ENCODE assay signal across 12 cellular contexts in genomic region chr10:103618575-103619423, GRCh38.
DNase-seq lines count a peak whose midpoint lies in the region; ATAC-seq and TF ChIP-seq lines count a peak whose summit lies in the region.
"Had no signal": no experiment of that assay in that cellular context is flagged by ENCODE, and none has a peak within 500 bp of the region (broad histone marks: within the 10 kb centered on the region; RNA-seq: fewer than 3 reads in every experiment).

No MANE protein-coding gene starts in this region.

- H3K27ac Mint-ChIP-seq in T-helper 2 cell treated with Interferon-gamma antibody and Interleukin-4, amounts not matched to agents 5 μg/mL and 100 μg/mL, for 36 hours = no peak overlapping the region

- WGBS in heart left ventricle, 4 donors = 43 to 51% (median 46%) methylated on average over 13 to 19 of the region's 19 CpGs

- H3K4me3 Mint-ChIP-seq in T-helper 2 cell treated with Interferon-gamma antibody and Interleukin-4, amounts not matched to agents 5 μg/mL and 100 μg/mL, for 36 hours = no peak overlapping the region

- H3K4me1 ChIP-seq in adipocyte (ENCODE audit: control insufficient read depth, insufficient read depth, low read length) (peaks cover 82% of the 10 kb centered on the region), heart left ventricle (peaks cover 8 to 92% (median 74%) of the 10 kb centered on the region in 12 donors), rectal smooth muscle tissue (ENCODE audit: control insufficient read depth, insufficient read depth, low read length) (peaks cover 20% of the 10 kb centered on the region)

- H3K27ac ChIP-seq in heart left ventricle = peak overlapping the region in 11 of 12 donors; percentile 29 to 73 (median 64)
- H3K27ac ChIP-seq in rectal smooth muscle tissue (ENCODE audit: low read depth, low read length) = peak overlapping the region; percentile 40

- ATAC-seq in heart left ventricle = peak; percentile 32 to 69 (median 47)

- no peak for TF ChIP-seq POLR2A in heart left ventricle (IDR thresholded peaks at IDR 0.05)

- H3K36me3 ChIP-seq in BJ (ENCODE audit: control insufficient read depth, insufficient read depth, low read length) = peaks cover 36% of the 10 kb centered on the region
- H3K36me3 ChIP-seq in adipocyte (ENCODE audit: control insufficient read depth, insufficient read depth, low read length, severe bottlenecking) = peaks cover 59% of the 10 kb centered on the region
- H3K36me3 ChIP-seq in heart left ventricle = peaks cover 0 to 30% (median 13%) of the 10 kb centered on the region in 9 donors
- peaks cover 23% of the 10 kb centered on the region for H3K36me3 ChIP-seq in rectal smooth muscle tissue (ENCODE audit: control insufficient read depth, insufficient read depth, low read length)

- H3K27me3 Mint-ChIP-seq in T-helper 2 cell treated with Interferon-gamma antibody and Interleukin-4, amounts not matched to agents 5 μg/mL and 100 μg/mL, for 36 hours (ENCODE audit: low read depth) = no peaks in the 10 kb centered on the region

- intact Hi-C loops in heart left ventricle (cut with DNase I) = loop anchor here in 5 of 10 donors (2.0 to 10.0 kb wide), 5 partner anchors 18 to 236 kb away; partner anchors contain the start of gene SH3PXD2A (in 1 of the 5)

- peaks cover 3% of the 10 kb centered on the region for H3K36me3 Mint-ChIP-seq in T-helper 2 cell treated with Interferon-gamma antibody and Interleukin-4, amounts not matched to agents 5 μg/mL and 100 μg/mL, for 36 hours (ENCODE audit: low read depth)

- H3K27me3 ChIP-seq in BJ (ENCODE audit: control insufficient read depth, insufficient read depth, low read length) (no peaks in the 10 kb centered on the region), adipocyte (replicated peaks; ENCODE audit: control insufficient read depth, insufficient read depth, low read length) (no peaks in the 10 kb centered on the region), heart left ventricle (no peaks in the 10 kb centered on the region), rectal smooth muscle tissue (ENCODE audit: control insufficient read depth, insufficient read depth, low read length) (no peaks in the 10 kb centered on the region)

- H3K4me1 Mint-ChIP-seq in T-helper 2 cell treated with Interferon-gamma antibody and Interleukin-4, amounts not matched to agents 5 μg/mL and 100 μg/mL, for 36 hours (ENCODE audit: low read depth) = peaks cover 2% of the 10 kb centered on the region

- CTCF ChIA-PET in BJ (lab: Yijun Ruan, JAX) = interaction anchor here (1.1 to 2.3 kb wide), 7 partner anchors 13 to 68 kb away, joined by 3 to 8 read pairs (median 3); no protein-coding TSS in a partner anchor

- H3K9ac ChIP-seq in adipocyte (ENCODE audit: low read length) = peak overlapping the region; percentile 80
- no peak overlapping the region for H3K9ac ChIP-seq in rectal smooth muscle tissue (ENCODE audit: low read length)

- no peaks in the 10 kb centered on the region for H3K9me3 Mint-ChIP-seq in T-helper 2 cell treated with Interferon-gamma antibody and Interleukin-4, amounts not matched to agents 5 μg/mL and 100 μg/mL, for 36 hours

- H3K4me3 ChIP-seq in BJ (ENCODE audit: low read depth, low read length) = no peak overlapping the region
- H3K4me3 ChIP-seq in adipocyte (ENCODE audit: low read length) = no peak overlapping the region
- H3K4me3 ChIP-seq in heart left ventricle = no peak overlapping the region
- no peak overlapping the region for H3K4me3 ChIP-seq in rectal smooth muscle tissue (ENCODE audit: low read length)

- DNase-seq in BJ (ENCODE audit: low read depth) (peak; percentile 28), adipocyte (ENCODE audit: low read depth) (peak; percentile 52), heart left ventricle (peak; percentile 72 to 87 (median 76)), NCI-H1417 (lab: John Stamatoyannopoulos, UW) (no peak), NCI-H526 treated with DMSO at 0.1 percent for 48 hours (lab: John Stamatoyannopoulos, UW) (no peak), KG1 (lab: John Stamatoyannopoulos, UW) (no peak)
- DNase-seq in T-helper 2 cell treated with Interferon-gamma antibody and Interleukin-4, amounts not matched to agents 5 μg/mL and 100 μg/mL, for 36 hours (ENCODE audit: low spot score) = no peak
- DNase-seq: activated effector memory CD4-positive, alpha-beta T cell treated with anti-CD3 and anti-CD28 coated beads, Interleukin-2, amount 50 U/mL, for 16 hours; DMS153; NCI-H2081 treated with DMSO at 0.1 percent for 48 hours; stimulated activated CD4-positive, alpha-beta T cell treated with anti-CD3 and anti-CD28 coated beads, Interleukin-2, amount 100 ng/mL, for 48 hours had no signal

- POLR2A ChIA-PET in BJ (lab: Charles Lee) = no interaction called here

- no peak for TF ChIP-seq CTCF in BJ (IDR thresholded peaks at IDR 0.05; ENCODE audit: insufficient read depth, low read depth, low read length)
- TF ChIP-seq CTCF in heart left ventricle (IDR thresholded peaks at IDR 0.05) = no peak

- H3K9me3 ChIP-seq in adipocyte (ENCODE audit: control insufficient read depth, low read length) = no peaks in the 10 kb centered on the region
- no peaks in the 10 kb centered on the region for H3K9me3 ChIP-seq in heart left ventricle

Comparison
In these comparisons a context has a peak if more than half of its experiments do, and no peak if none do; other contexts are left out.
1. DNase-seq: peak in BJ (single experiment), adipocyte (single experiment) and heart left ventricle (5 of 5); none in T-helper 2 cell treated with Interferon-gamma antibody and Interleukin-4, amounts not matched to agents 5 μg/mL and 100 μg/mL, for 36 hours (single experiment), NCI-H1417 (0 of 3), NCI-H526 treated with DMSO at 0.1 percent for 48 hours (single experiment) and KG1 (single experiment).